11 cellular contexts compared by ENCODE assay signal in genomic region chr6:80767808-80768207, GRCh38.
DNase-seq lines count a peak whose midpoint lies in the region; TF ChIP-seq lines count a peak whose summit lies in the region.
"Had no signal": no experiment of that assay in that cellular context is flagged by ENCODE, and none has a peak within 500 bp of the region (broad histone marks: within the 10 kb centered on the region; RNA-seq: fewer than 3 reads in every experiment).

No MANE protein-coding gene starts in this region.

- peak overlapping the region; percentile 29; the same call in 1 of the 2 replicates for H3K27ac ChIP-seq in SJSA1

- H3K36me3 ChIP-seq in SJSA1, result no peaks in the 10 kb centered on the region

- H3K27me3 ChIP-seq in SJSA1 (replicated peaks), result no peaks in the 10 kb centered on the region

- peaks cover 16% of the 10 kb centered on the region for H3K4me1 ChIP-seq in SJSA1 (replicated peaks)

- DNase-seq in EL, result peak; percentile 94
- peak; percentile 47 to 72 for DNase-seq in SJSA1 (ENCODE audit: low read depth in 1 of 2, low spot score in 2 of 2)
- peak; percentile 94 to 96 for DNase-seq in foreskin fibroblast
- DNase-seq in retinal pigment epithelial cell (ENCODE audit: low read depth), result peak; percentile 81
- no peak for DNase-seq in Ammon's horn (ENCODE audit: low spot score)
- no peak for DNase-seq in DMS53 (lab: John Stamatoyannopoulos, UW)
- DNase-seq in DMS79 treated with DMSO at 0.1 percent for 48 hours (lab: John Stamatoyannopoulos, UW), result no peak
- DNase-seq in NCI-H2196 (lab: John Stamatoyannopoulos, UW; ENCODE audit: unreplicated experiment), result no peak
- DNase-seq: DMS 273 treated with DMSO at 0.1 percent for 48 hours, NCI-H748 treated with DMSO at 0.1 percent for 48 hours, substantia nigra had no signal

- no peaks in the 10 kb centered on the region for H3K9me3 ChIP-seq in SJSA1 (replicated peaks)

- TF ChIP-seq CTCF in foreskin fibroblast (IDR thresholded peaks at IDR 0.05; ENCODE audit: low read depth, low read length), result no peak
- no peak for TF ChIP-seq CTCF in retinal pigment epithelial cell (conservative IDR thresholded peaks at IDR 0.05; ENCODE audit: low read depth, low read length)

- H3K4me3 ChIP-seq in SJSA1 (no peak overlapping the region), foreskin fibroblast (ENCODE audit: low read depth in 1 of 2, low read length in 2 of 2) (no peak overlapping the region), retinal pigment epithelial cell (ENCODE audit: low read length) (no peak overlapping the region)

Comparison
In these comparisons a context has a peak if more than half of its experiments do, and no peak if none do; other contexts are left out.
1. DNase-seq: peak in EL (single experiment), SJSA1 (2 of 2), foreskin fibroblast (2 of 2) and retinal pigment epithelial cell (single experiment); none in Ammon's horn (single experiment), DMS53 (single experiment), DMS79 treated with DMSO at 0.1 percent for 48 hours (single experiment) and NCI-H2196 (single experiment).